In genomic region chr19:984165-984967, GRCh38 we compare ENCODE assay signal across 1 cellular context.
TF ChIP-seq lines count a peak whose summit lies in the region.

TSS of gene WDR18 (plus strand) at chr19:984345. CDS start at chr19:984354, 9 bp downstream.

TF ChIP-seq in GM12878, 131 proteins besides CTCF, POLR2A, EP300 and RAD21 (continued from another document and continues in another):
- TF ChIP-seq TAF1 (IDR thresholded peaks at IDR 0.05; ENCODE audit: borderline replicate concordance, low read depth, low read length), result 0 out of 2 replicates have a peak, but pooled peaks have one; percentile 64
- no peak for TF ChIP-seq SUPT20H (IDR thresholded peaks at IDR 0.05; ENCODE audit: borderline replicate concordance, control insufficient read depth, low read depth, low read length)
- TF ChIP-seq IKZF2 (IDR thresholded peaks at IDR 0.05), result no peak
- TF ChIP-seq EZH2 (IDR thresholded peaks at IDR 0.05; ENCODE audit: borderline replicate concordance, control insufficient read depth, low read depth, low read length), result no peak
- no peak for TF ChIP-seq MTA3 (IDR thresholded peaks at IDR 0.05; ENCODE audit: borderline replicate concordance, low read length)
- no peak for TF ChIP-seq ZBTB11 (CRISPR knock-in tag; IDR thresholded peaks at IDR 0.05)
- no peak for TF ChIP-seq NFXL1 (IDR thresholded peaks at IDR 0.05; ENCODE audit: borderline replicate concordance)
- TF ChIP-seq PML (IDR thresholded peaks at IDR 0.05; ENCODE audit: low read length), result no peak; the same call in 1 of the 2 replicates
- peak; percentile 65; the same call in 1 of the 2 replicates for TF ChIP-seq CHD1 (IDR thresholded peaks at IDR 0.05; ENCODE audit: low read depth, low read length)
- TF ChIP-seq ESRRA (IDR thresholded peaks at IDR 0.05; ENCODE audit: low read length), result no peak
- TF ChIP-seq PBX3 (IDR thresholded peaks at IDR 0.05; ENCODE audit: insufficient replicate concordance, low read depth, low read length), result peak; percentile 17
- no peak for TF ChIP-seq CBX3 (IDR thresholded peaks at IDR 0.05; ENCODE audit: borderline replicate concordance, low read depth)
- no peak for TF ChIP-seq BCL11A (IDR thresholded peaks at IDR 0.05; ENCODE audit: low read depth, low read length)
- no peak for TF ChIP-seq PRDM15 (CRISPR knock-in tag; IDR thresholded peaks at IDR 0.05)
- TF ChIP-seq TCF12 (IDR thresholded peaks at IDR 0.05; ENCODE audit: low read depth, low read length), result no peak
- TF ChIP-seq GABPA (IDR thresholded peaks at IDR 0.05; ENCODE audit: low read depth), result peak; percentile 88
- no peak for TF ChIP-seq MYB (IDR thresholded peaks at IDR 0.05; ENCODE audit: borderline replicate concordance, low read depth, low read length)
- no peak for TF ChIP-seq SPI1 (IDR thresholded peaks at IDR 0.05; ENCODE audit: borderline replicate concordance, insufficient read depth, low read depth, low read length)
- peak; percentile 98 for TF ChIP-seq CREM (IDR thresholded peaks at IDR 0.05; ENCODE audit: low read depth)
- peak; percentile 68; the same call in 1 of the 2 replicates for TF ChIP-seq ASH2L (IDR thresholded peaks at IDR 0.05; ENCODE audit: borderline replicate concordance, low read depth)
- TF ChIP-seq, protein P1, sequence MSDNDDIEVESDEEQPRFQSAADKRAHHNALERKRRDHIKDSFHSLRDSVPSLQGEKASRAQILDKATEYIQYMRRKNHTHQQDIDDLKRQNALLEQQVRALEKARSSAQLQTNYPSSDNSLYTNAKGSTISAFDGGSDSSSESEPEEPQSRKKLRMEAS (IDR thresholded peaks at IDR 0.05; ENCODE audit: low read depth, low read length), result peak; percentile 80
- peak; percentile 73 for TF ChIP-seq NKRF (conservative IDR thresholded peaks at IDR 0.05)
- TF ChIP-seq NR2C2 (IDR thresholded peaks at IDR 0.05; ENCODE audit: borderline replicate concordance, control insufficient read depth, insufficient read length, low read depth), result no peak
- peak; percentile 64; the same call in 1 of the 2 replicates for TF ChIP-seq POLR2AphosphoS5 (IDR thresholded peaks at IDR 0.05; ENCODE audit: low read length)
- TF ChIP-seq, protein P2, sequence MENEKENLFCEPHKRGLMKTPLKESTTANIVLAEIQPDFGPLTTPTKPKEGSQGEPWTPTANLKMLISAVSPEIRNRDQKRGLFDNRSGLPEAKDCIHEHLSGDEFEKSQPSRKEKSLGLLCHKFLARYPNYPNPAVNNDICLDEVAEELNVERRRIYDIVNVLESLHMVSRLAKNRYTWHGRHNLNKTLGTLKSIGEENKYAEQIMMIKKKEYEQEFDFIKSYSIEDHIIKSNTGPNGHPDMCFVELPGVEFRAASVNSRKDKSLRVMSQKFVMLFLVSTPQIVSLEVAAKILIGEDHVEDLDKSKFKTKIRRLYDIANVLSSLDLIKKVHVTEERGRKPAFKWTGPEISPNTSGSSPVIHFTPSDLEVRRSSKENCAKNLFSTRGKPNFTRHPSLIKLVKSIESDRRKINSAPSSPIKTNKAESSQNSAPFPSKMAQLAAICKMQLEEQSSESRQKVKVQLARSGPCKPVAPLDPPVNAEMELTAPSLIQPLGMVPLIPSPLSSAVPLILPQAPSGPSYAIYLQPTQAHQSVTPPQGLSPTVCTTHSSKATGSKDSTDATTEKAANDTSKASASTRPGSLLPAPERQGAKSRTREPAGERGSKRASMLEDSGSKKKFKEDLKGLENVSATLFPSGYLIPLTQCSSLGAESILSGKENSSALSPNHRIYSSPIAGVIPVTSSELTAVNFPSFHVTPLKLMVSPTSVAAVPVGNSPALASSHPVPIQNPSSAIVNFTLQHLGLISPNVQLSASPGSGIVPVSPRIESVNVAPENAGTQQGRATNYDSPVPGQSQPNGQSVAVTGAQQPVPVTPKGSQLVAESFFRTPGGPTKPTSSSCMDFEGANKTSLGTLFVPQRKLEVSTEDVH (IDR thresholded peaks at IDR 0.05; ENCODE audit: low read depth, partially characterized antibody), result no peak
- peak; percentile 88 for TF ChIP-seq NR2C1 (IDR thresholded peaks at IDR 0.05)
- TF ChIP-seq TCF3 (IDR thresholded peaks at IDR 0.05; ENCODE audit: borderline replicate concordance, insufficient read depth, low read depth, low read length), result no peak
- no peak for TF ChIP-seq IRF5 (IDR thresholded peaks at IDR 0.05; ENCODE audit: borderline replicate concordance)
- TF ChIP-seq MLLT1 (IDR thresholded peaks at IDR 0.05), result no peak; the same call in 1 of the 2 replicates
- TF ChIP-seq NBN (IDR thresholded peaks at IDR 0.05), result peak; percentile 81; the same call in 1 of the 2 replicates
- peak; percentile 79; the same call in 1 of the 2 replicates for TF ChIP-seq SIN3A (IDR thresholded peaks at IDR 0.05; ENCODE audit: low read depth, low read length)
- TF ChIP-seq NR2F1 (conservative IDR thresholded peaks at IDR 0.05), result peak; percentile 71
- no peak for TF ChIP-seq TCF7 (IDR thresholded peaks at IDR 0.05; ENCODE audit: borderline replicate concordance)
- peak; percentile 94 for TF ChIP-seq ZNF207 (IDR thresholded peaks at IDR 0.05; ENCODE audit: borderline replicate concordance)
- no peak for TF ChIP-seq STAT3 (IDR thresholded peaks at IDR 0.05; ENCODE audit: low read depth, low read length)
- no peak for TF ChIP-seq IRF3 (IDR thresholded peaks at IDR 0.05)
- peak; percentile 70; the same call in 1 of the 2 replicates for TF ChIP-seq ATF3 (IDR thresholded peaks at IDR 0.05; ENCODE audit: borderline replicate concordance, extremely low read depth, low read depth, low read length)
- no peak; the same call in 1 of the 2 replicates for TF ChIP-seq CHD2 (IDR thresholded peaks at IDR 0.05; ENCODE audit: borderline replicate concordance, low read depth, low read length)
- TF ChIP-seq, protein P3, sequence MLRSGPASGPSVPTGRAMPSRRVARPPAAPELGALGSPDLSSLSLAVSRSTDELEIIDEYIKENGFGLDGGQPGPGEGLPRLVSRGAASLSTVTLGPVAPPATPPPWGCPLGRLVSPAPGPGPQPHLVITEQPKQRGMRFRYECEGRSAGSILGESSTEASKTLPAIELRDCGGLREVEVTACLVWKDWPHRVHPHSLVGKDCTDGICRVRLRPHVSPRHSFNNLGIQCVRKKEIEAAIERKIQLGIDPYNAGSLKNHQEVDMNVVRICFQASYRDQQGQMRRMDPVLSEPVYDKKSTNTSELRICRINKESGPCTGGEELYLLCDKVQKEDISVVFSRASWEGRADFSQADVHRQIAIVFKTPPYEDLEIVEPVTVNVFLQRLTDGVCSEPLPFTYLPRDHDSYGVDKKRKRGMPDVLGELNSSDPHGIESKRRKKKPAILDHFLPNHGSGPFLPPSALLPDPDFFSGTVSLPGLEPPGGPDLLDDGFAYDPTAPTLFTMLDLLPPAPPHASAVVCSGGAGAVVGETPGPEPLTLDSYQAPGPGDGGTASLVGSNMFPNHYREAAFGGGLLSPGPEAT (IDR thresholded peaks at IDR 0.05; ENCODE audit: low read depth), result peak; percentile 90; the same call in 1 of the 2 replicates
